Comparison of ENCODE assay signal across 1 cellular context in genomic region chr4:11263208-11263607, GRCh38.
TF ChIP-seq lines count a peak whose summit lies in the region.

No MANE protein-coding gene starts in this region.

TF ChIP-seq in GM23338, 12 proteins besides CTCF, POLR2A, EP300 and RAD21 (continued from another document):
- TF ChIP-seq REST (IDR thresholded peaks at IDR 0.05; ENCODE audit: unreplicated experiment) (no peak), EZH2phosphoT487 (IDR thresholded peaks at IDR 0.05; ENCODE audit: unreplicated experiment) (no peak), ZNF462 (CRISPR knock-in tag; IDR thresholded peaks at IDR 0.05) (no peak)
